ENCODE assay signal across 8 cellular contexts in genomic region chr9:21709464-21710058, GRCh38.
DNase-seq lines count a peak whose midpoint lies in the region; ATAC-seq and TF ChIP-seq lines count a peak whose summit lies in the region.

No MANE protein-coding gene starts in this region.

- peak; percentile 57 for ATAC-seq in GM21825 (IDR thresholded peaks at IDR 0.05; ENCODE audit: unreplicated experiment)
- peak; percentile 50 to 58 for ATAC-seq in naive thymus-derived CD8-positive, alpha-beta T cell

- DNase-seq in MV-4-11 (lab: John Stamatoyannopoulos, UW) (peak; percentile 54), testis (peak; percentile 87), posterior vena cava (ENCODE audit: low spot score) (no peak)
- peak; percentile 80 for DNase-seq in activated CD4-positive, alpha-beta T cell treated with anti-CD3 and anti-CD28 coated beads for 48 hours
- peak in 2 of 3 donors; percentile 7 to 37 for DNase-seq in effector memory CD4-positive, alpha-beta T cell
- peak; percentile 12 to 72 (median 48) for DNase-seq in naive thymus-derived CD8-positive, alpha-beta T cell

- 56 to 59% methylated on average over 5 of the region's 5 CpGs for WGBS in testis, 2 donors

- intact Hi-C loops in testis (cut with DNase I; ENCODE audit: low total_unique reads) = no loop called here
- intact Hi-C loops in posterior vena cava (cut with DNase I) = no loop called here

- no peak for TF ChIP-seq POLR2A in testis (IDR thresholded peaks at IDR 0.05)

- H3K4me3 ChIP-seq in effector memory CD4-positive, alpha-beta T cell (ENCODE audit: insufficient read depth, low read depth, low read length, poor library complexity, severe bottlenecking) = no peak overlapping the region
- H3K4me3 ChIP-seq in testis = no peak overlapping the region

- H3K36me3 ChIP-seq in effector memory CD4-positive, alpha-beta T cell (ENCODE audit: control insufficient read depth, insufficient read depth, low read length) = no peaks in the 10 kb centered on the region
- H3K36me3 ChIP-seq in testis (ENCODE audit: low read depth, missing control alignments) = no peaks in the 10 kb centered on the region

- no peak overlapping the region for H3K27ac Mint-ChIP-seq in naive thymus-derived CD8-positive, alpha-beta T cell

- no peaks in the 10 kb centered on the region for H3K27me3 ChIP-seq in effector memory CD4-positive, alpha-beta T cell (replicated peaks; ENCODE audit: control insufficient read depth, insufficient read depth, low read length, poor library complexity, severe bottlenecking)
- H3K27me3 ChIP-seq in testis = no peaks in the 10 kb centered on the region

- H3K27ac ChIP-seq in effector memory CD4-positive, alpha-beta T cell (ENCODE audit: insufficient read depth, low read length, poor library complexity, severe bottlenecking) = no peak overlapping the region
- no peak overlapping the region for H3K27ac ChIP-seq in testis

- POLR2A ChIA-PET in naive thymus-derived CD8-positive, alpha-beta T cell (lab: Charles Lee) = interaction anchor here (0.6 kb wide), 1 partner anchor 200 kb away, joined by 3 read pairs; no protein-coding TSS in a partner anchor

- H3K27me3 Mint-ChIP-seq in naive thymus-derived CD8-positive, alpha-beta T cell = peaks cover 0 to 2% (median 0%) of the 10 kb centered on the region in 5 donors

- no peaks in the 10 kb centered on the region for H3K36me3 Mint-ChIP-seq in naive thymus-derived CD8-positive, alpha-beta T cell

- no peaks in the 10 kb centered on the region for H3K9me3 Mint-ChIP-seq in naive thymus-derived CD8-positive, alpha-beta T cell

- H3K4me3 Mint-ChIP-seq in naive thymus-derived CD8-positive, alpha-beta T cell = no peak overlapping the region

- no peaks in the 10 kb centered on the region for H3K4me1 ChIP-seq in effector memory CD4-positive, alpha-beta T cell (ENCODE audit: control insufficient read depth, insufficient read depth, low read length, poor library complexity, severe bottlenecking)
- H3K4me1 ChIP-seq in testis = no peaks in the 10 kb centered on the region

- TF ChIP-seq CTCF in GM12873 (IDR thresholded peaks at IDR 0.05; ENCODE audit: insufficient read depth, low read depth, low read length, missing control alignments) (peak; percentile 89), testis (IDR thresholded peaks at IDR 0.05) (peak in 2 of 3 experiments; percentile 70 to 84)

- H3K4me1 Mint-ChIP-seq in naive thymus-derived CD8-positive, alpha-beta T cell = peaks cover 7 to 23% (median 14%) of the 10 kb centered on the region in 4 donors

- H3K9me3 ChIP-seq in effector memory CD4-positive, alpha-beta T cell (ENCODE audit: control insufficient read depth, low read length) = no peaks in the 10 kb centered on the region
- H3K9me3 ChIP-seq in testis = no peaks in the 10 kb centered on the region
